Comparison of ENCODE assay signal across 18 cellular contexts in genomic region chr2:128093762-128094161, GRCh38. TPM values are rescaled to one million over a fixed set of nuclear protein-coding genes. Genes with fewer than 3 reads are reported as not detected.
A peak's percentile ranks its signal among the peaks of the same experiment; 100 is the strongest.
DNase-seq lines count a peak whose midpoint lies in the region; ATAC-seq and TF ChIP-seq lines count a peak whose summit lies in the region.
"Had no signal": no experiment of that assay in that cellular context is flagged by ENCODE, and none has a peak within 500 bp of the region (broad histone marks: within the 10 kb centered on the region; RNA-seq: fewer than 3 reads in every experiment).

No MANE protein-coding gene starts in this region.

- peak overlapping the region in 1 of 2 donors; percentile 99 for H3K4me3 Mint-ChIP-seq in activated T-cell treated with anti-CD3 and anti-CD28 coated beads, Interleukin-2, amount 50 U/mL, for 72 hours
- H3K4me3 Mint-ChIP-seq in endothelial cell (ENCODE audit: unreplicated experiment) (peak overlapping the region; percentile 9), type B pancreatic cell (peak overlapping the region; percentile 70)

- CTCF ChIA-PET in OCI-LY7 (lab: Charles Lee; ENCODE audit: unreplicated experiment) = interaction anchor here (0.6 kb wide), 1 partner anchor 393 kb away, joined by 3 read pairs; no protein-coding TSS in a partner anchor

- peaks cover 45% of the 10 kb centered on the region for H3K36me3 ChIP-seq in OCI-LY7 (ENCODE audit: insufficient read depth, low read length)
- no peaks in the 10 kb centered on the region for H3K36me3 ChIP-seq in colonic mucosa
- H3K36me3 ChIP-seq in heart left ventricle = peaks cover 0 to 22% (median 14%) of the 10 kb centered on the region in 9 donors

- no TSS peak for BruUV-seq in OCI-LY7 (replicated peaks; lab: Mats Ljungman, UMichigan)

- H3K9me3 ChIP-seq in OCI-LY7 (ENCODE audit: low read length) (no peaks in the 10 kb centered on the region), colonic mucosa (no peaks in the 10 kb centered on the region), heart left ventricle (no peaks in the 10 kb centered on the region)

- H3K4me1 ChIP-seq in OCI-LY7 (ENCODE audit: insufficient read depth, low read length, poor library complexity, severe bottlenecking) (peaks cover 34% of the 10 kb centered on the region), colonic mucosa (no peaks in the 10 kb centered on the region), heart left ventricle (peaks cover 0 to 26% (median 13%) of the 10 kb centered on the region in 12 donors)

- POLR2A ChIA-PET in OCI-LY7 (lab: Charles Lee) = interaction anchor here (0.6 to 4.4 kb wide), 3 partner anchors 9 to 28 kb away, joined by 3 to 44 read pairs (median 3); no protein-coding TSS in a partner anchor

- H3K4me1 Mint-ChIP-seq in activated T-cell treated with anti-CD3 and anti-CD28 coated beads, Interleukin-2, amount 50 U/mL, for 72 hours (ENCODE audit: low read depth) = peaks cover 44% of the 10 kb centered on the region
- peaks cover 35% of the 10 kb centered on the region for H3K4me1 Mint-ChIP-seq in endothelial cell (ENCODE audit: unreplicated experiment)
- H3K4me1 Mint-ChIP-seq in type B pancreatic cell (ENCODE audit: unreplicated experiment) = peaks cover 17% of the 10 kb centered on the region

- no peak for DNase-seq in activated T-cell treated with anti-CD3 and anti-CD28 coated beads, Interleukin-2, amount 50 U/mL, for 72 hours
- DNase-seq in activated T-cell treated with anti-CD3 and anti-CD28 coated beads, Interleukin-2, amount 50 U/mL, for 1 hour = no peak
- no peak for DNase-seq in OCI-LY7 (ENCODE audit: low spot score)
- DNase-seq in endothelial cell (ENCODE audit: low spot score) = no peak
- no peak for DNase-seq in type B pancreatic cell (ENCODE audit: extremely low spot score, unreplicated experiment)
- no peak for DNase-seq in colonic mucosa
- DNase-seq in substantia nigra (lab: John Stamatoyannopoulos, UW) = no peak
- DNase-seq in heart left ventricle = no peak
- DNase-seq: 8988T, C1 segment of cervical spinal cord, COR-L47, DMS153, HCEC 1CT, NCI-H1048, NCI-H1694, NCI-H2107, NCI-H345, NCI-H526 treated with DMSO at 0.1 percent for 48 hours had no signal

- peak overlapping the region; percentile 70 for H3K27ac Mint-ChIP-seq in activated T-cell treated with anti-CD3 and anti-CD28 coated beads, Interleukin-2, amount 50 U/mL, for 72 hours
- H3K27ac Mint-ChIP-seq in endothelial cell (ENCODE audit: unreplicated experiment) (peak overlapping the region; percentile 64), type B pancreatic cell (no peak overlapping the region)

- no peak for TF ChIP-seq POLR2A in heart left ventricle (IDR thresholded peaks at IDR 0.05)

- H4K20me1 ChIP-seq in OCI-LY7 (ENCODE audit: insufficient read depth, low read length) = peaks cover 17% of the 10 kb centered on the region

- H2AFZ ChIP-seq in OCI-LY7 (ENCODE audit: low read length) = no peak overlapping the region

- intact Hi-C loops in OCI-LY7 (cut with micrococcal nuclease; ENCODE audit: unreplicated experiment) (no loop called here), colonic mucosa (cut with DNase I) (loop anchor here (10.0 kb wide), 1 partner anchor 229 kb away; no protein-coding TSS in a partner anchor), heart left ventricle (cut with DNase I) (loop anchor here in 6 of 10 donors (5.0 to 10.0 kb wide), 2 partner anchors 66 to 209 kb away; partner anchors contain the start of genes SAP130 (in 5 of the 6) and AMMECR1L (in 3 of the 6))

- peaks cover 58% of the 10 kb centered on the region for H3K79me2 ChIP-seq in OCI-LY7 (ENCODE audit: insufficient read depth, low read depth, low read length)

- no peaks in the 10 kb centered on the region for H3K9me3 Mint-ChIP-seq in activated T-cell treated with anti-CD3 and anti-CD28 coated beads, Interleukin-2, amount 50 U/mL, for 72 hours
- H3K9me3 Mint-ChIP-seq in endothelial cell (ENCODE audit: unreplicated experiment) (no peaks in the 10 kb centered on the region), type B pancreatic cell (no peaks in the 10 kb centered on the region)

- H3K9me2 ChIP-seq in OCI-LY7 (ENCODE audit: insufficient read depth, low read length) = no peaks in the 10 kb centered on the region

- no peaks in the 10 kb centered on the region for H3K27me3 ChIP-seq in colonic mucosa
- H3K27me3 ChIP-seq in heart left ventricle = no peaks in the 10 kb centered on the region

- peak overlapping the region; percentile 89; the same call in 1 of the 2 replicates for H3K4me2 ChIP-seq in OCI-LY7 (ENCODE audit: low read length)

- no peak overlapping the region for H3K9ac ChIP-seq in colonic mucosa (ENCODE audit: low read depth in 2 of 2, low read length in 2 of 2)

- peaks cover 7 to 9% of the 10 kb centered on the region in 2 donors for H3K36me3 Mint-ChIP-seq in activated T-cell treated with anti-CD3 and anti-CD28 coated beads, Interleukin-2, amount 50 U/mL, for 72 hours (ENCODE audit: insufficient read depth in 2 of 2)
- H3K36me3 Mint-ChIP-seq in endothelial cell (ENCODE audit: low read depth, unreplicated experiment) (peaks cover 18% of the 10 kb centered on the region), type B pancreatic cell (peaks cover 5% of the 10 kb centered on the region)

- TF ChIP-seq CTCF in OCI-LY7 (conservative IDR thresholded peaks at IDR 0.05; ENCODE audit: low read length) = no peak
- no peak for TF ChIP-seq CTCF in endothelial cell (IDR thresholded peaks at IDR 0.05; ENCODE audit: unreplicated experiment)
- no peak for TF ChIP-seq CTCF in type B pancreatic cell (conservative IDR thresholded peaks at IDR 0.05)
- no peak for TF ChIP-seq CTCF in colonic mucosa (IDR thresholded peaks at IDR 0.05)
- no peak for TF ChIP-seq CTCF in heart left ventricle (IDR thresholded peaks at IDR 0.05)

- no peaks in the 10 kb centered on the region for H3K27me3 Mint-ChIP-seq in activated T-cell treated with anti-CD3 and anti-CD28 coated beads, Interleukin-2, amount 50 U/mL, for 72 hours (ENCODE audit: low read depth)
- H3K27me3 Mint-ChIP-seq in endothelial cell (ENCODE audit: unreplicated experiment) = no peaks in the 10 kb centered on the region
- H3K27me3 Mint-ChIP-seq in type B pancreatic cell = no peaks in the 10 kb centered on the region

- H3K4me3 ChIP-seq in OCI-LY7 (ENCODE audit: low read depth, low read length, poor library complexity, severe bottlenecking) = no peak overlapping the region
- H3K4me3 ChIP-seq in colonic mucosa = no peak overlapping the region
- H3K4me3 ChIP-seq in heart left ventricle = no peak overlapping the region

- WGBS in heart left ventricle, 4 donors = 73 to 79% (median 75%) methylated on average over 5 of the region's 5 CpGs

- ATAC-seq in activated T-cell treated with anti-CD3 and anti-CD28 coated beads, Interleukin-2, amount 50 U/mL, for 72 hours (replicated peaks in 1 of 2) = no peak
- ATAC-seq in heart left ventricle = no peak

- H3K27ac ChIP-seq in OCI-LY7 (ENCODE audit: low read depth, low read length, poor library complexity, severe bottlenecking) (no peak overlapping the region), colonic mucosa (no peak overlapping the region), substantia nigra (ENCODE audit: low read depth, low read length, poor library complexity, severe bottlenecking) (no peak overlapping the region), heart left ventricle (no peak overlapping the region)

RNA-seq across cellular contexts. Expression of gene UGGT1, which starts 2.8 kb away (rescaled TPM):
- total RNA-seq in activated T-cell treated with anti-CD3 and anti-CD28 coated beads, Interleukin-2, amount 50 U/mL, for 72 hours = 10 to 100 TPM; 48.6 to 54.3 TPM
- 33.2 and 39.7 TPM in 2 replicates for total RNA-seq in OCI-LY7 (2014; rRNA removed; shearing (Covaris generic))
- total RNA-seq in OCI-LY7 (2022) = 59.1 and 59.5 TPM in 2 replicates
- total RNA-seq in endothelial cell (ENCODE audit: unreplicated experiment) = 102 TPM
- 43.8 and 51.1 TPM in 2 replicates for total RNA-seq in type B pancreatic cell (ENCODE audit: low replicate concordance)
- total RNA-seq in colonic mucosa = 10 to 100 TPM; 41.7 to 56.0 TPM
- 10 to 100 TPM; 24.0 to 77.4 (median 33.3) TPM for total RNA-seq in heart left ventricle
- 10 to 100 TPM in 1 of 2 donors, 1 to 10 TPM in 1; 5.8 to 24.9 TPM for polyA plus RNA-seq in heart left ventricle
